Comparison of ENCODE assay signal across 1 cellular context in the genomic region with DNA sequence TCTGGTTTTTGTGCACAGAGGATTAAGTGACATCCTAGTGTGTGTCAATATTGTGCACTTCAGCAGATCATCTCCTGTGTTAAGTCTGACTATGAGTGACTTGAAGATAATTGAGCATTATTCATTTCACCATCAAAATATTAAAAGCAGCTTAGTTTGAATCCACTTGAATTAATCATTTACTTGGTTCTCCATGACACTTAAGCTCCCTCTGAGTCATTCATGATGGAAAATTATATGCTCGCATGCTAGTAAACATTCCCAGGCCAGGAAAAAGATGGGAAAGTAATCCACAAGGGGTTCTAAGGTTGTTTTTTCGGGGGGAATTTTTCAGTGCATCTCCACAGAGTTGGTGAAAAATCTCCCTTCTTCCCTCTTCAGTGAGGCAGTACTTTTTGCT.
TF ChIP-seq lines count a peak whose summit lies in the region.

No MANE protein-coding gene starts in this region.

TF ChIP-seq in HCT116, 20 proteins besides CTCF, POLR2A, EP300 and RAD21 (continued from another document):
- TF ChIP-seq, protein P1, sequence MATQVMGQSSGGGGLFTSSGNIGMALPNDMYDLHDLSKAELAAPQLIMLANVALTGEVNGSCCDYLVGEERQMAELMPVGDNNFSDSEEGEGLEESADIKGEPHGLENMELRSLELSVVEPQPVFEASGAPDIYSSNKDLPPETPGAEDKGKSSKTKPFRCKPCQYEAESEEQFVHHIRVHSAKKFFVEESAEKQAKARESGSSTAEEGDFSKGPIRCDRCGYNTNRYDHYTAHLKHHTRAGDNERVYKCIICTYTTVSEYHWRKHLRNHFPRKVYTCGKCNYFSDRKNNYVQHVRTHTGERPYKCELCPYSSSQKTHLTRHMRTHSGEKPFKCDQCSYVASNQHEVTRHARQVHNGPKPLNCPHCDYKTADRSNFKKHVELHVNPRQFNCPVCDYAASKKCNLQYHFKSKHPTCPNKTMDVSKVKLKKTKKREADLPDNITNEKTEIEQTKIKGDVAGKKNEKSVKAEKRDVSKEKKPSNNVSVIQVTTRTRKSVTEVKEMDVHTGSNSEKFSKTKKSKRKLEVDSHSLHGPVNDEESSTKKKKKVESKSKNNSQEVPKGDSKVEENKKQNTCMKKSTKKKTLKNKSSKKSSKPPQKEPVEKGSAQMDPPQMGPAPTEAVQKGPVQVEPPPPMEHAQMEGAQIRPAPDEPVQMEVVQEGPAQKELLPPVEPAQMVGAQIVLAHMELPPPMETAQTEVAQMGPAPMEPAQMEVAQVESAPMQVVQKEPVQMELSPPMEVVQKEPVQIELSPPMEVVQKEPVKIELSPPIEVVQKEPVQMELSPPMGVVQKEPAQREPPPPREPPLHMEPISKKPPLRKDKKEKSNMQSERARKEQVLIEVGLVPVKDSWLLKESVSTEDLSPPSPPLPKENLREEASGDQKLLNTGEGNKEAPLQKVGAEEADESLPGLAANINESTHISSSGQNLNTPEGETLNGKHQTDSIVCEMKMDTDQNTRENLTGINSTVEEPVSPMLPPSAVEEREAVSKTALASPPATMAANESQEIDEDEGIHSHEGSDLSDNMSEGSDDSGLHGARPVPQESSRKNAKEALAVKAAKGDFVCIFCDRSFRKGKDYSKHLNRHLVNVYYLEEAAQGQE (IDR thresholded peaks at IDR 0.05; ENCODE audit: low read depth) = no peak
- peak; percentile 13; the same call in 1 of the 2 replicates for TF ChIP-seq JUND (IDR thresholded peaks at IDR 0.05)
